10 cellular contexts compared by ENCODE assay signal in genomic region chr4:168877407-168877778, GRCh38.
A peak's percentile ranks its signal among the peaks of the same experiment; 100 is the strongest.
DNase-seq lines count a peak whose midpoint lies in the region; ATAC-seq and TF ChIP-seq lines count a peak whose summit lies in the region.
"Had no signal": no experiment of that assay in that cellular context is flagged by ENCODE, and none has a peak within 500 bp of the region (broad histone marks: within the 10 kb centered on the region; RNA-seq: fewer than 3 reads in every experiment).

No MANE protein-coding gene starts in this region.

- H3K27me3 Mint-ChIP-seq in Calu3 (ENCODE audit: unreplicated experiment) (no peaks in the 10 kb centered on the region), progenitor cell of endocrine pancreas (peaks cover 36% of the 10 kb centered on the region), HFFc6 (ENCODE audit: insufficient read depth) (no peaks in the 10 kb centered on the region)

- H3K27ac Mint-ChIP-seq in Calu3 (ENCODE audit: unreplicated experiment) (no peak overlapping the region), progenitor cell of endocrine pancreas (no peak overlapping the region), HFFc6 (no peak overlapping the region)

- H3K4me3 Mint-ChIP-seq in Calu3 (ENCODE audit: low read depth, unreplicated experiment) (peak overlapping the region; percentile 75), progenitor cell of endocrine pancreas (ENCODE audit: low read depth) (peak overlapping the region; percentile 65), HFFc6 (no peak overlapping the region)

- CTCF ChIA-PET in Calu3 (lab: Charles Lee) = interaction anchor here (0.7 kb wide), 1 partner anchor 43 kb away, joined by 3 read pairs; no protein-coding TSS in a partner anchor

- peak; percentile 32 for ATAC-seq in Right ventricle myocardium superior (ENCODE audit: poor library complexity)

- H3K36me3 Mint-ChIP-seq in Calu3 (ENCODE audit: insufficient read depth, unreplicated experiment) (peaks cover 8% of the 10 kb centered on the region), progenitor cell of endocrine pancreas (ENCODE audit: insufficient read depth) (peaks cover 21% of the 10 kb centered on the region), HFFc6 (ENCODE audit: low read depth) (peaks cover 66% of the 10 kb centered on the region)

- no peak for TF ChIP-seq CTCF in Calu3 (IDR thresholded peaks at IDR 0.05; ENCODE audit: unreplicated experiment)
- TF ChIP-seq CTCF in WI38 (IDR thresholded peaks at IDR 0.05; ENCODE audit: low read depth, low read length) = no peak
- TF ChIP-seq CTCF in progenitor cell of endocrine pancreas (IDR thresholded peaks at IDR 0.05; ENCODE audit: unreplicated experiment) = no peak
- TF ChIP-seq CTCF in HFFc6 (IDR thresholded peaks at IDR 0.05) = no peak

- no peak for DNase-seq in Calu3
- no peak for DNase-seq in Right ventricle myocardium superior
- no peak for DNase-seq in progenitor cell of endocrine pancreas (ENCODE audit: low spot score, unreplicated experiment)
- no peak for DNase-seq in NCI-H2171 (lab: John Stamatoyannopoulos, UW)
- DNase-seq in ecto neural progenitor cell (ENCODE audit: low spot score) = no peak
- no peak for DNase-seq in SKM-1 (lab: John Stamatoyannopoulos, UW; ENCODE audit: unreplicated experiment)
- DNase-seq in HFFc6 = no peak
- DNase-seq: effector CD8-positive, alpha-beta T cell; NCI-H1436 treated with DMSO at 0.1 percent for 48 hours had no signal

- H3K4me3 ChIP-seq in WI38 (ENCODE audit: low read depth, low read length) = peak overlapping the region; percentile 50

- no TSS peak for BruUV-seq in Calu3 (replicated peaks; lab: Mats Ljungman, UMichigan)

- intact Hi-C loops in Calu3 (cut with micrococcal nuclease; ENCODE audit: unreplicated experiment) = no loop called here
- intact Hi-C loops in Right ventricle myocardium superior (cut with DNase I) = no loop called here

- H3K4me1 Mint-ChIP-seq in Calu3 (ENCODE audit: low read depth, unreplicated experiment) (peaks cover 12% of the 10 kb centered on the region), progenitor cell of endocrine pancreas (ENCODE audit: low read depth) (peaks cover 16% of the 10 kb centered on the region), HFFc6 (ENCODE audit: low read depth) (peaks cover 69% of the 10 kb centered on the region)

- H3K9me3 Mint-ChIP-seq in Calu3 (ENCODE audit: low read depth, unreplicated experiment) (no peaks in the 10 kb centered on the region), progenitor cell of endocrine pancreas (ENCODE audit: low read depth) (no peaks in the 10 kb centered on the region), HFFc6 (peaks cover 13% of the 10 kb centered on the region; the same call in 1 of the 2 replicates)
